ENCODE assay signal across 8 cellular contexts in the genomic region with DNA sequence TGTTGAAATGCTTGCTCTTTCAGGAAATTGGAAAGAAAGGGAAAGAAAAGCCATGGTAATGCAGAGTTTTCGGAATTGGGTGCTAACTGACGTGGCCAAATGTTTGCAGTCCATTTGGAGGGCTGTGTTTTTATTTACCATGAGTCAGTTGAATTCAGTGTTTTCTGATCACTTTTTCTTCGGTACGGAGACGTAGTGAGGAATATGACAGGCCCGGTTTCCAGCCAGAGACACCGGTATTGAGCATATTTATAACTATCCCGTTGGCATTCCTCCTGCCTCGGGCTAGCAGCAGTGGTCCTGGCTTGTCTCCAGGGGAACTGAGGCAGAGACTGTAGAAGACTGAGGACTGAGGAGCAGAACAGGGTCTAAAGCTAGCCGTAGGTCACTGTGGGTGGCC. TPM values are rescaled to one million over a fixed set of nuclear protein-coding genes. Genes with fewer than 3 reads are reported as not detected.
A peak's percentile ranks its signal among the peaks of the same experiment; 100 is the strongest.
DNase-seq lines count a peak whose midpoint lies in the region; ATAC-seq and TF ChIP-seq lines count a peak whose summit lies in the region.

No MANE protein-coding gene starts in this region.

- dilution Hi-C loops in IMR-90 (cut with HindIII; ENCODE audit: low sequenced_read_pairs, unreplicated experiment), result no loop called here

- WGBS in IMR-90 (ENCODE audit: extremely low coverage in 2 of 2, insufficient read length in 1 of 2), 2 experiments, result no CpG with 5 or more reads among the region's 10 CpGs

- H3K4me1 ChIP-seq in A673 (ENCODE audit: insufficient read depth, low read length, poor library complexity, severe bottlenecking) (peaks cover 3% of the 10 kb centered on the region), IMR-90 (ENCODE audit: control insufficient read depth, insufficient read depth, low read length) (no peaks in the 10 kb centered on the region), breast epithelium (no peaks in the 10 kb centered on the region), mucosa of rectum (ENCODE audit: control insufficient read depth in 2 of 2, insufficient read depth in 2 of 2, low read length in 2 of 2) (peaks cover 0 to 7% of the 10 kb centered on the region in 2 donors)

- peak overlapping the region; percentile 98 for H3K9ac ChIP-seq in IMR-90 (ENCODE audit: low read depth, low read length)
- H3K9ac ChIP-seq in mucosa of rectum (ENCODE audit: low read depth in 1 of 2, low read length in 2 of 2), result peak overlapping the region; percentile 74 to 80

- H3K4me3 ChIP-seq in A673 (ENCODE audit: low read depth, low read length, poor library complexity, severe bottlenecking), result peak overlapping the region; percentile 92
- peak overlapping the region; percentile 99 for H3K4me3 ChIP-seq in IMR-90 (ENCODE audit: insufficient read depth, low read depth, low read length)
- peak overlapping the region; percentile 69 to 95 (median 88) for H3K4me3 ChIP-seq in breast epithelium
- H3K4me3 ChIP-seq in mucosa of rectum (ENCODE audit: low read length in 2 of 2), result peak overlapping the region; percentile 72 to 86

- H3K23ac ChIP-seq in IMR-90 (ENCODE audit: low read depth, low read length), result peak overlapping the region; percentile 87

- no peak overlapping the region; the same call in 1 of the 2 replicates for H3K18ac ChIP-seq in IMR-90 (ENCODE audit: low read depth, low read length)

- H2AK5ac ChIP-seq in IMR-90 (ENCODE audit: low read depth, low read length), result peak overlapping the region; percentile 69; the same call in 1 of the 2 replicates

- H4K5ac ChIP-seq in IMR-90 (ENCODE audit: low read depth, low read length), result no peak overlapping the region; the same call in 1 of the 2 replicates

- CTCF ChIA-PET in A673 (lab: Charles Lee), result no interaction called here
- CTCF ChIA-PET in IMR-90 (lab: Yijun Ruan, JAX), result no interaction called here

- no peak for TF ChIP-seq CTCF in A673 (conservative IDR thresholded peaks at IDR 0.05; ENCODE audit: low read depth, low read length)
- no peak for TF ChIP-seq CTCF in IMR-90 (conservative IDR thresholded peaks at IDR 0.05; ENCODE audit: low read depth, low read length)
- no peak for TF ChIP-seq CTCF in breast epithelium (IDR thresholded peaks at IDR 0.05)
- no peak for TF ChIP-seq CTCF in GM13977 (IDR thresholded peaks at IDR 0.05; ENCODE audit: extremely low read depth, insufficient read depth, missing control alignments)

- peaks cover 18 to 38% of the 10 kb centered on the region in 2 experiments for H3K79me1 ChIP-seq in IMR-90 (ENCODE audit: low read depth in 1 of 2, low read length in 2 of 2)

- H2BK15ac ChIP-seq in IMR-90 (ENCODE audit: low read depth, low read length), result no peak overlapping the region

- H3K27ac ChIP-seq in A673 (ENCODE audit: low read depth, low read length, poor library complexity, severe bottlenecking) (peak overlapping the region; percentile 85), IMR-90 (ENCODE audit: insufficient read depth, low read length) (peak overlapping the region; percentile 47), breast epithelium (no peak overlapping the region), mucosa of rectum (ENCODE audit: low read depth in 2 of 2, low read length in 2 of 2) (peak overlapping the region in 1 of 2 donors; percentile 91)

- H4K91ac ChIP-seq in IMR-90 (ENCODE audit: insufficient read depth, low read depth, low read length), result peak overlapping the region; percentile 25; the same call in 1 of the 2 replicates

- H3K36me3 ChIP-seq in A673 (ENCODE audit: insufficient read depth, low read length, poor library complexity, severe bottlenecking) (peaks cover 38% of the 10 kb centered on the region), IMR-90 (ENCODE audit: control insufficient read depth, insufficient read depth, low read length) (peaks cover 27% of the 10 kb centered on the region), breast epithelium (no peaks in the 10 kb centered on the region), mucosa of rectum (ENCODE audit: control insufficient read depth in 2 of 2, insufficient read depth in 2 of 2, low read length in 2 of 2) (peaks cover 25 to 36% of the 10 kb centered on the region in 2 donors)

- no peak for DNase-seq in A673 (ENCODE audit: low spot score)
- DNase-seq in IMR-90, result no peak
- DNase-seq in breast epithelium (ENCODE audit: low spot score in 2 of 2), result no peak
- DNase-seq in NK-92 treated with Interleukin-12 subunit alpha and Interleukin-12 subunit beta, amount 100 ng/mL, for 24 hours (lab: John Stamatoyannopoulos, UW), result no peak
- no peak for DNase-seq in activated gamma-delta T cell treated with Interleukin-2 at 50 U/mL for 16 hours
- DNase-seq in HuH-7.5 (ENCODE audit: low spot score), result no peak
- DNase-seq in GM13977 (ENCODE audit: low spot score), result no peak

- peak overlapping the region; percentile 87 for H3K4me2 ChIP-seq in IMR-90 (ENCODE audit: low read depth, low read length)

- H2AFZ ChIP-seq in IMR-90 (replicated peaks; ENCODE audit: low read length, poor library complexity), result no peak overlapping the region

- in situ Hi-C loops in IMR-90 (cut with MboI; ENCODE audit: low sequenced_read_pairs) (no loop called here), GM13977 (cut with MboI; ENCODE audit: low pct_unique_long_range_greater_than_20kb, low sequenced_read_pairs, unreplicated experiment) (no loop called here)

- TF ChIP-seq RAD21 in IMR-90 (IDR thresholded peaks at IDR 0.05; ENCODE audit: low read length), result no peak

- H3K56ac ChIP-seq in IMR-90 (ENCODE audit: extremely low read depth, insufficient read depth, low read length), result peak overlapping the region; percentile 69

- H2BK20ac ChIP-seq in IMR-90 (ENCODE audit: low read depth, low read length), result no peak overlapping the region

- H2BK5ac ChIP-seq in IMR-90 (ENCODE audit: low read depth, low read length, poor library complexity, severe bottlenecking), result peak overlapping the region; percentile 83

- no peak overlapping the region for H2BK120ac ChIP-seq in IMR-90 (ENCODE audit: low read depth, low read length)

- 0 out of 2 replicates have a peak, but pooled peaks cover 2% of the 10 kb centered on the region for H3K9me1 ChIP-seq in IMR-90 (ENCODE audit: insufficient read depth, low read length)

- TF ChIP-seq POLR2A in IMR-90 (IDR thresholded peaks at IDR 0.05; ENCODE audit: low read depth, low read length) (no peak), breast epithelium (IDR thresholded peaks at IDR 0.05) (no peak)

- intact Hi-C loops in A673 (cut with micrococcal nuclease; ENCODE audit: unreplicated experiment), result no loop called here
- intact Hi-C loops in IMR-90 (cut with micrococcal nuclease), result no loop called here
- intact Hi-C loops in breast epithelium (cut with DNase I; ENCODE audit: low total_unique reads), result no loop called here

- peak overlapping the region in 1 of 2 experiments; percentile 6; a peak in 1 of 4 replicates for H4K8ac ChIP-seq in IMR-90 (ENCODE audit: low read depth in 2 of 2, low read length in 2 of 2)

- H2AK9ac ChIP-seq in IMR-90 (replicated peaks; ENCODE audit: low read depth, low read length, poor library complexity), result peak overlapping the region; percentile 33

- H3K27me3 ChIP-seq in A673 (replicated peaks; ENCODE audit: insufficient read depth, low read depth, low read length, poor library complexity) (no peaks in the 10 kb centered on the region), IMR-90 (ENCODE audit: control insufficient read depth, insufficient read depth, low read length) (no peaks in the 10 kb centered on the region), breast epithelium (no peaks in the 10 kb centered on the region), mucosa of rectum (ENCODE audit: control insufficient read depth in 2 of 2, insufficient read depth in 2 of 2, low read length in 2 of 2) (peaks cover 0 to 4% of the 10 kb centered on the region in 2 donors)

- H3K4ac ChIP-seq in IMR-90 (ENCODE audit: low read depth, low read length), result peak overlapping the region; percentile 82; the same call in 1 of the 2 replicates

- H3K9me3 ChIP-seq in A673 (ENCODE audit: low read depth, low read length, poor library complexity, severe bottlenecking) (peaks cover 4% of the 10 kb centered on the region), IMR-90 (ENCODE audit: control insufficient read depth, insufficient read depth, low read length) (no peaks in the 10 kb centered on the region), breast epithelium (no peaks in the 10 kb centered on the region), mucosa of rectum (ENCODE audit: control insufficient read depth in 2 of 2, low read length in 2 of 2) (no peaks in the 10 kb centered on the region)

- peak overlapping the region; percentile 91 for H3K14ac ChIP-seq in IMR-90 (replicated peaks; ENCODE audit: low read depth, low read length)

- peaks cover 9% of the 10 kb centered on the region; the same call in 1 of the 2 replicates for H4K20me1 ChIP-seq in IMR-90 (ENCODE audit: insufficient read depth, low read length)

- POLR2A ChIA-PET in A673 (lab: Charles Lee; ENCODE audit: low non-redundant PET), result no interaction called here
- POLR2A ChIA-PET in IMR-90 (lab: Charles Lee; ENCODE audit: unreplicated experiment), result interaction anchor here (0.6 kb wide), 1 partner anchor 30 kb away, joined by 3 read pairs; no protein-coding TSS in a partner anchor

- BruUV-seq in A673 (replicated peaks; lab: Mats Ljungman, UMichigan), result TSS peak; percentile 51
- no TSS peak for BruUV-seq in IMR-90 (replicated peaks; lab: Mats Ljungman, UMichigan)

- no peak; the same call in 1 of the 2 replicates for ATAC-seq in IMR-90 (ENCODE audit: low read depth)

TF ChIP-seq in IMR-90, 13 proteins besides CTCF, POLR2A, EP300 and RAD21 (continues in another document):
- TF ChIP-seq SMC3 (IDR thresholded peaks at IDR 0.05; ENCODE audit: low read depth, low read length), result no peak
- no peak for TF ChIP-seq RCOR1 (IDR thresholded peaks at IDR 0.05; ENCODE audit: insufficient replicate concordance, low read length)

RNA-seq across cellular contexts. Expression of a gene that starts 1.0 kb away (rescaled TPM):
- 61.1 and 63.3 TPM in 2 replicates for total RNA-seq in A673 (2021)
- total RNA-seq in IMR-90 (2012; rRNA removed), result 41.6 and 52.8 TPM in 2 replicates
- 56.2 and 66.6 TPM in 2 replicates for polyA plus RNA-seq in IMR-90 (2012; rRNA removed)
- polyA plus RNA-seq in IMR-90 (2012; cell fraction: cytosol; rRNA removed), result 21.1 and 24.5 TPM in 2 replicates
- polyA plus RNA-seq in IMR-90 (2012; cell fraction: nucleus; rRNA removed; ENCODE audit: low replicate concordance), result 32.5 and 200 TPM in 2 replicates
- total RNA-seq in breast epithelium, result 10 to 100 TPM; 53.1 to 82.5 (median 77.7) TPM

RNA-seq across cellular contexts. Expression of a gene that starts 45.7 kb away (rescaled TPM):
- total RNA-seq in A673 (2021), result 32.0 and 34.5 TPM in 2 replicates
- total RNA-seq in IMR-90 (2012; rRNA removed), result 11.7 and 17.5 TPM in 2 replicates
- polyA plus RNA-seq in IMR-90 (2012; rRNA removed), result 47.2 and 51.6 TPM in 2 replicates
- 16.1 and 25.1 TPM in 2 replicates for polyA plus RNA-seq in IMR-90 (2012; cell fraction: cytosol; rRNA removed)
- 42.5 and 154 TPM in 2 replicates for polyA plus RNA-seq in IMR-90 (2012; cell fraction: nucleus; rRNA removed; ENCODE audit: low replicate concordance)
- total RNA-seq in breast epithelium, result 10 to 100 TPM; 48.5 to 52.8 (median 49.6) TPM

RNA-seq across cellular contexts. Expression of a gene that starts 56.6 kb away (rescaled TPM):
- total RNA-seq in A673 (2021) (not detected in 2 replicates), IMR-90 (2012; rRNA removed) (not detected in 2 replicates), breast epithelium (not detected)
- not detected in 2 replicates for polyA plus RNA-seq in IMR-90 (2012; rRNA removed)
- polyA plus RNA-seq in IMR-90 (2012; cell fraction: cytosol; rRNA removed), result not detected in 2 replicates
- not detected in 2 replicates for polyA plus RNA-seq in IMR-90 (2012; cell fraction: nucleus; rRNA removed; ENCODE audit: low replicate concordance)

Comparison
In these comparisons a context has a peak if more than half of its experiments do, and no peak if none do; other contexts are left out.
1. H3K27ac ChIP-seq: peak in A673 (single experiment) and IMR-90 (single experiment); none in breast epithelium (0 of 2).
2. Peak in every context shown above with its lines, with median percentiles within 50 percentile points of each other: H3K4me3 ChIP-seq.